8 cellular contexts compared by ENCODE assay signal in the genomic region with DNA sequence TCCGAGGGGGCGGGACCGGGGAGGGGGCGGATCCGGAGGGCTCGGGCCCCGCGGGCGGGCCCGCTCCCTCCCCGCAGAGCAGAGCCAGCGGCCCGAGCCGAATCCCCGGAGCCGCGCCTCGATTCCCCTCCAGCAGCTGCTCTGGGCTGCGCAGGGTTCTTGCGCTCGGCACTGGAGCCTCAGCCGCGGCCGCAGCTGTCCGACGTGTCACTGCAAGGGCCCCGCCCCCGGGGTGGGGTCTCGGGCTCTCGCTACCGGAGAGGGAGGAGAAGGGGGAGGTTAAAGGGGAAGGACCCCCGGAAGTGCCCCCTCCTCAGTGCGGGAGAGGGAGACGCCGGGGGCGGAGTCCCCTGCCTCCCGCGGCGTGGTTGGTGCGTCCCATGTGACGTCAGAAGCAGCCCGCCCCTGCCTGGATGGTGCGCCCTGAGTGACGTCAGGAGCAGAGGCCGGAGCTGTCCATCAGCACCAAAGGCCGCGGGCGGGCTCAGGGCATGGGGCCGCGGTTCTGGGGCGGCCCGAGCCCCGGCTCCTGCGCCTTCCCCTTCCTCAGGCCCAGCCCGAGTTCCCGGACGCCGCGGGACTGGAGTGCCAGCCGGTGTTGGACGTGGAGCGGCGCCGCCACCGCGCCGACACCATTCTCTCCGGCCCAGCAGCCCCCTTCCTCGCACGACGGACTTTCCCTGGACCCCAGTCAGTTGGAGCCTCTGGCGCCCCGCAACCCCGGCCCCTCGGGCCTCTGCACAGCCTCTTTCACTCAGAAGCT. TPM values are rescaled to one million over a fixed set of nuclear protein-coding genes. Genes with fewer than 3 reads are reported as not detected.
DNase-seq lines count a peak whose midpoint lies in the region; ATAC-seq and TF ChIP-seq lines count a peak whose summit lies in the region.

A gene with protein sequence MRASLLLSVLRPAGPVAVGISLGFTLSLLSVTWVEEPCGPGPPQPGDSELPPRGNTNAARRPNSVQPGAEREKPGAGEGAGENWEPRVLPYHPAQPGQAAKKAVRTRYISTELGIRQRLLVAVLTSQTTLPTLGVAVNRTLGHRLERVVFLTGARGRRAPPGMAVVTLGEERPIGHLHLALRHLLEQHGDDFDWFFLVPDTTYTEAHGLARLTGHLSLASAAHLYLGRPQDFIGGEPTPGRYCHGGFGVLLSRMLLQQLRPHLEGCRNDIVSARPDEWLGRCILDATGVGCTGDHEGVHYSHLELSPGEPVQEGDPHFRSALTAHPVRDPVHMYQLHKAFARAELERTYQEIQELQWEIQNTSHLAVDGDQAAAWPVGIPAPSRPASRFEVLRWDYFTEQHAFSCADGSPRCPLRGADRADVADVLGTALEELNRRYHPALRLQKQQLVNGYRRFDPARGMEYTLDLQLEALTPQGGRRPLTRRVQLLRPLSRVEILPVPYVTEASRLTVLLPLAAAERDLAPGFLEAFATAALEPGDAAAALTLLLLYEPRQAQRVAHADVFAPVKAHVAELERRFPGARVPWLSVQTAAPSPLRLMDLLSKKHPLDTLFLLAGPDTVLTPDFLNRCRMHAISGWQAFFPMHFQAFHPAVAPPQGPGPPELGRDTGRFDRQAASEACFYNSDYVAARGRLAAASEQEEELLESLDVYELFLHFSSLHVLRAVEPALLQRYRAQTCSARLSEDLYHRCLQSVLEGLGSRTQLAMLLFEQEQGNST (minus strand): TSS at position 214 of the 763 bp plus-strand sequence. CDS start 271 bp downstream, outside the sequence.
A gene with protein sequence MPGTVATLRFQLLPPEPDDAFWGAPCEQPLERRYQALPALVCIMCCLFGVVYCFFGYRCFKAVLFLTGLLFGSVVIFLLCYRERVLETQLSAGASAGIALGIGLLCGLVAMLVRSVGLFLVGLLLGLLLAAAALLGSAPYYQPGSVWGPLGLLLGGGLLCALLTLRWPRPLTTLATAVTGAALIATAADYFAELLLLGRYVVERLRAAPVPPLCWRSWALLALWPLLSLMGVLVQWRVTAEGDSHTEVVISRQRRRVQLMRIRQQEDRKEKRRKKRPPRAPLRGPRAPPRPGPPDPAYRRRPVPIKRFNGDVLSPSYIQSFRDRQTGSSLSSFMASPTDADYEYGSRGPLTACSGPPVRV (plus strand): TSS at position 433 of the 763 bp plus-strand sequence. CDS start 700 bp downstream, outside the sequence.

- peaks cover 23% of the 10 kb centered on the region for H3K27me3 Mint-ChIP-seq in IgD-negative memory B cell

- peak within 1 kb of the TSS; percentile 72 to 80 (median 80) for H3K27ac Mint-ChIP-seq in IgD-negative memory B cell

- ATAC-seq in GM21576 (IDR thresholded peaks at IDR 0.05; ENCODE audit: unreplicated experiment) = peak; percentile 73
- ATAC-seq in mucosa of descending colon = peak; percentile 89

- H3K36me3 ChIP-seq in mucosa of descending colon (ENCODE audit: low read depth) = no peaks in the 10 kb centered on the region

- peak within 1 kb of the TSS; percentile 41 for H3K4me3 ChIP-seq in mucosa of descending colon

- no peak for TF ChIP-seq CTCF in mucosa of descending colon (IDR thresholded peaks at IDR 0.05)

- intact Hi-C loops in mucosa of descending colon (cut with DNase I, micrococcal nuclease) = no loop called here

- DNase-seq in DMS114 treated with DMSO at 0.1 percent for 48 hours (lab: John Stamatoyannopoulos, UW; ENCODE audit: unreplicated experiment) (peak; percentile 89), OCI-M2 (lab: John Stamatoyannopoulos, UW; ENCODE audit: unreplicated experiment) (peak; percentile 86), epithelial cell of prostate (ENCODE audit: low read depth, low spot score) (peak; percentile 90), mucosa of descending colon (peak; percentile 97 to 98 (median 98))
- DNase-seq in activated T-cell treated with anti-CD3 and anti-CD28 coated beads, Interleukin-2, amount 50 U/mL, for 1 hour = peak; percentile 91
- DNase-seq in stimulated activated CD8-positive, alpha-beta memory T cell treated with anti-CD3 and anti-CD28 coated beads, Interleukin-4, amount 100 ng/mL, for 1 hour (ENCODE audit: low read depth in 2 of 2, low spot score in 1 of 2) = peak; percentile 76 to 82

- no peaks in the 10 kb centered on the region for H3K9me3 ChIP-seq in mucosa of descending colon

- no peaks in the 10 kb centered on the region for H3K9me3 Mint-ChIP-seq in IgD-negative memory B cell

- no peaks in the 10 kb centered on the region for H3K36me3 Mint-ChIP-seq in IgD-negative memory B cell

- peaks cover 15% of the 10 kb centered on the region for H3K4me1 ChIP-seq in mucosa of descending colon (ENCODE audit: low read depth)

- peak within 1 kb of the TSS; percentile 81 to 94 (median 86) for H3K4me3 Mint-ChIP-seq in IgD-negative memory B cell

- H3K4me1 Mint-ChIP-seq in IgD-negative memory B cell = peaks cover 6 to 30% (median 8%) of the 10 kb centered on the region in 3 donors

- H3K27ac ChIP-seq in epithelial cell of prostate = peak within 1 kb of the TSS; percentile 94

RNA-seq across cellular contexts. Expression of the first gene that starts in this region (rescaled TPM):
- 3.9 TPM for polyA plus RNA-seq in IgD-negative memory B cell
- 10 to 100 TPM; 19.4 to 25.9 (median 20.5) TPM for total RNA-seq in mucosa of descending colon

RNA-seq across cellular contexts. Expression of the second gene that starts in this region (rescaled TPM):
- 0.28 TPM for polyA plus RNA-seq in IgD-negative memory B cell
- total RNA-seq in mucosa of descending colon = 1 to 10 TPM in 2 of 3 donors, under 1 TPM in 1; 0.69 to 2.7 (median 2.7) TPM

Comparison
In these comparisons a context has a peak if more than half of its experiments do, and no peak if none do; other contexts are left out.
1. Peak in every context shown above with its lines: DNase-seq, ATAC-seq, H3K4me3 ChIP-seq and H3K27ac ChIP-seq.